17 cellular contexts compared by ENCODE assay signal in the genomic region with DNA sequence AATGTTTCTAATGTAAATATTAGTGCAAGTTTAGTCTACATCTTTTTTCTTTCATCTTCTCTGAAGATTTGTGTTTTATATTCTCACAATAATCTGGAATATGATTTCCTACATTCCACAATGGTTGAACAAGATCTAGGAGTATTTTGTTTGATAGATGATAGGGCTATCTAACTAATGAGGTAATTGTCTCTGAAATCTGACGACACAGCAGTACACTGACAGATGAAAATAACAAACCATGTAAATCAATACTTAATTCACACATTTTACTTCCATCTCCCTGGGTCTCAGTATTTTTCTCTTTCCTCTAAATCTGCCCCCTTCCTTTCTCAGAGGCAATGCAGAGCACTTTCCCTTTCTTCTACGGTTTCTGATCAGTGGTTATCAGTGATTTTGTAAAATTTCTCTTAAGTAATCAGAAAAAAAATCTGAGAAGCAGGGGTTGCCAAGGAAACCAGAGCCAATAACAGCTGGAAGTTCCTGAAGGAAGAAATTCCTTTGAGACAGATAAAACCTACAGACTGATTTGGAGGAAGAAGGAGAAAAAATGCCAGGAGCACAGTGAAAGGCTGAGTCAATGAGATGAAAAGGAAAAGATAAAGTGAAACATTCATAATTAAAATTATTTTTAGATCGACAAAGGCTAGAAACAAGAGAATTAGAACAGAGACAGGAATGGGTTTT. TPM values are rescaled to one million over a fixed set of nuclear protein-coding genes. Genes with fewer than 3 reads are reported as not detected.
DNase-seq lines count a peak whose midpoint lies in the region; ATAC-seq and TF ChIP-seq lines count a peak whose summit lies in the region.
"Had no signal": no experiment of that assay in that cellular context is flagged by ENCODE, and none has a peak within 500 bp of the region (broad histone marks: within the 10 kb centered on the region; RNA-seq: fewer than 3 reads in every experiment).

No MANE protein-coding gene starts in this region.

- no peaks in the 10 kb centered on the region for H4K20me1 ChIP-seq in osteoblast (ENCODE audit: insufficient read depth, low read length)

- no peaks in the 10 kb centered on the region for H3K27me3 Mint-ChIP-seq in activated CD4-positive, alpha-beta memory T cell treated with anti-CD3 and anti-CD28 coated beads for 36 hours
- H3K27me3 Mint-ChIP-seq: activated CD4-positive, alpha-beta T cell treated with anti-CD3 and anti-CD28 coated beads, Interleukin-2, amount 10 ng/mL, durations not matched to agents 24 days and 14 days; stimulated activated naive CD8-positive, alpha-beta T cell treated with anti-CD3 and anti-CD28 coated beads, Interleukin-15, amount 100 ng/mL, for 72 hours had no signal

- intact Hi-C loops in activated CD4-positive, alpha-beta memory T cell treated with anti-CD3 and anti-CD28 coated beads for 36 hours (cut with micrococcal nuclease) = no loop called here

- no peak overlapping the region for H3K27ac Mint-ChIP-seq in activated CD4-positive, alpha-beta memory T cell treated with anti-CD3 and anti-CD28 coated beads for 36 hours
- H3K27ac Mint-ChIP-seq: activated CD4-positive, alpha-beta T cell treated with anti-CD3 and anti-CD28 coated beads, Interleukin-2, amount 10 ng/mL, durations not matched to agents 24 days and 14 days; activated T-helper 1 cell treated with anti-CD3 and anti-CD28 coated beads, Interleukin-12 subunit alpha, Interleukin-12 subunit beta, Interleukin-2, Interleukin-4 antibody, amounts not matched to agents 30 ng/mL and 10 ng/mL and 1 ng/mL, durations not matched to agents 14 hours and 24 hours and 36 hours; immature natural killer cell had no signal

- H3K4me2 ChIP-seq in osteoblast (ENCODE audit: insufficient read depth, low read length) = peak overlapping the region; percentile 36
- H3K4me2 ChIP-seq: KMS-11 had no signal

- ATAC-seq in HG02870 (IDR thresholded peaks at IDR 0.05; ENCODE audit: unreplicated experiment) = no peak
- ATAC-seq: stimulated activated naive CD8-positive, alpha-beta T cell treated with anti-CD3 and anti-CD28 coated beads, Interleukin-15, amount 100 ng/mL, for 72 hours had no signal

- no peak overlapping the region for H3K4me3 ChIP-seq in osteoblast (ENCODE audit: insufficient read depth, low read length)

- no peaks in the 10 kb centered on the region for H3K9me3 ChIP-seq in osteoblast (ENCODE audit: low read depth, low read length)

- peaks cover 3% of the 10 kb centered on the region for H3K4me1 Mint-ChIP-seq in activated CD4-positive, alpha-beta memory T cell treated with anti-CD3 and anti-CD28 coated beads for 36 hours (ENCODE audit: low read depth)

- peaks cover 8% of the 10 kb centered on the region for H3K4me1 ChIP-seq in osteoblast (ENCODE audit: insufficient read depth, low read length)

- DNase-seq in EH (ENCODE audit: low read depth) (peak; percentile 58), M059J (ENCODE audit: low read depth) (peak; percentile 65), fibroblast of gingiva (ENCODE audit: low read depth) (peak; percentile 9), osteoblast (ENCODE audit: insufficient read length, low spot score, missing footprints) (no peak), iPS-NIHi11 (ENCODE audit: low spot score) (no peak), kidney glomerular epithelial cell (lab: John Stamatoyannopoulos, UW) (no peak)
- no peak for DNase-seq in activated CD4-positive, alpha-beta memory T cell treated with anti-CD3 and anti-CD28 coated beads for 36 hours
- DNase-seq: activated CD4-positive, alpha-beta T cell treated with anti-CD3 and anti-CD28 coated beads, Interleukin-2, amount 10 ng/mL, durations not matched to agents 24 days and 14 days; CD4-positive, CD25-positive, alpha-beta regulatory T cell; GF-D8; immature natural killer cell; NCI-H2081 treated with DMSO at 0.1 percent for 48 hours; stimulated activated naive CD8-positive, alpha-beta T cell treated with anti-CD3 and anti-CD28 coated beads, Interleukin-15, amount 100 ng/mL, for 72 hours had no signal

- no peak overlapping the region for H3K4me3 Mint-ChIP-seq in activated CD4-positive, alpha-beta memory T cell treated with anti-CD3 and anti-CD28 coated beads for 36 hours
- H3K4me3 Mint-ChIP-seq: activated CD4-positive, alpha-beta T cell treated with anti-CD3 and anti-CD28 coated beads, Interleukin-2, amount 10 ng/mL, durations not matched to agents 24 days and 14 days; activated T-helper 1 cell treated with anti-CD3 and anti-CD28 coated beads, Interleukin-12 subunit alpha, Interleukin-12 subunit beta, Interleukin-2, Interleukin-4 antibody, amounts not matched to agents 30 ng/mL and 10 ng/mL and 1 ng/mL, durations not matched to agents 14 hours and 24 hours and 36 hours; CD4-positive, CD25-positive, alpha-beta regulatory T cell; immature natural killer cell; stimulated activated naive CD8-positive, alpha-beta T cell treated with anti-CD3 and anti-CD28 coated beads, Interleukin-15, amount 100 ng/mL, for 72 hours had no signal

- H3K79me2 ChIP-seq in osteoblast (ENCODE audit: insufficient read depth, low read length) = no peaks in the 10 kb centered on the region

- no peak overlapping the region for H2AFZ ChIP-seq in osteoblast (ENCODE audit: low read length)

- H3K27me3 ChIP-seq in osteoblast (ENCODE audit: insufficient read depth, low read length) = no peaks in the 10 kb centered on the region

- peak overlapping the region; percentile 69 for H3K27ac ChIP-seq in osteoblast (ENCODE audit: low read depth, low read length)
- H3K27ac ChIP-seq: epithelial cell of prostate, KMS-11 had no signal

- no peaks in the 10 kb centered on the region for H3K9me3 Mint-ChIP-seq in activated CD4-positive, alpha-beta memory T cell treated with anti-CD3 and anti-CD28 coated beads for 36 hours
- H3K9me3 Mint-ChIP-seq: activated CD4-positive, alpha-beta T cell treated with anti-CD3 and anti-CD28 coated beads, Interleukin-2, amount 10 ng/mL, durations not matched to agents 24 days and 14 days; activated T-helper 1 cell treated with anti-CD3 and anti-CD28 coated beads, Interleukin-12 subunit alpha, Interleukin-12 subunit beta, Interleukin-2, Interleukin-4 antibody, amounts not matched to agents 30 ng/mL and 10 ng/mL and 1 ng/mL, durations not matched to agents 14 hours and 24 hours and 36 hours; CD4-positive, CD25-positive, alpha-beta regulatory T cell; immature natural killer cell; stimulated activated naive CD8-positive, alpha-beta T cell treated with anti-CD3 and anti-CD28 coated beads, Interleukin-15, amount 100 ng/mL, for 72 hours had no signal

- no peak for TF ChIP-seq CTCF in osteoblast (IDR thresholded peaks at IDR 0.05; ENCODE audit: extremely low read depth, low read depth, low read length)

- peaks cover 4% of the 10 kb centered on the region for H3K36me3 Mint-ChIP-seq in activated CD4-positive, alpha-beta memory T cell treated with anti-CD3 and anti-CD28 coated beads for 36 hours

- CTCF ChIA-PET in activated CD4-positive, alpha-beta memory T cell treated with anti-CD3 and anti-CD28 coated beads for 36 hours (lab: Charles Lee) = no interaction called here

- POLR2A ChIA-PET in activated CD4-positive, alpha-beta memory T cell treated with anti-CD3 and anti-CD28 coated beads for 36 hours (lab: Charles Lee) = no interaction called here

- H3K36me3 ChIP-seq in osteoblast (ENCODE audit: insufficient read depth, low read length) = no peaks in the 10 kb centered on the region

RNA-seq across cellular contexts. Expression of a gene that starts 7.3 kb away (rescaled TPM):
- 33.6 and 33.7 TPM in 2 replicates for total RNA-seq in M059J (2014; rRNA removed; shearing (Covaris generic))
- total RNA-seq in osteoblast = 36.2 and 39.1 TPM in 2 replicates
- 10 to 100 TPM; 14.3 to 14.5 TPM for total RNA-seq in activated CD4-positive, alpha-beta memory T cell treated with anti-CD3 and anti-CD28 coated beads for 36 hours

RNA-seq across cellular contexts. Expression of a gene that starts 49.2 kb away (rescaled TPM):
- 3.7 and 5.9 TPM in 2 replicates for total RNA-seq in M059J (2014; rRNA removed; shearing (Covaris generic))
- 11.2 and 13.8 TPM in 2 replicates for total RNA-seq in osteoblast
- total RNA-seq in activated CD4-positive, alpha-beta memory T cell treated with anti-CD3 and anti-CD28 coated beads for 36 hours = 10 to 100 TPM; 23.0 to 26.0 TPM

Comparison
In these comparisons a context has a peak if more than half of its experiments do, and no peak if none do; other contexts are left out.
1. DNase-seq: peak in EH (single experiment), M059J (single experiment) and fibroblast of gingiva (single experiment); none in osteoblast (single experiment), iPS-NIHi11 (single experiment), activated CD4-positive, alpha-beta memory T cell treated with anti-CD3 and anti-CD28 coated beads for 36 hours (single experiment) and kidney glomerular epithelial cell (single experiment).